20 cellular contexts compared by ENCODE assay signal in the genomic region with DNA sequence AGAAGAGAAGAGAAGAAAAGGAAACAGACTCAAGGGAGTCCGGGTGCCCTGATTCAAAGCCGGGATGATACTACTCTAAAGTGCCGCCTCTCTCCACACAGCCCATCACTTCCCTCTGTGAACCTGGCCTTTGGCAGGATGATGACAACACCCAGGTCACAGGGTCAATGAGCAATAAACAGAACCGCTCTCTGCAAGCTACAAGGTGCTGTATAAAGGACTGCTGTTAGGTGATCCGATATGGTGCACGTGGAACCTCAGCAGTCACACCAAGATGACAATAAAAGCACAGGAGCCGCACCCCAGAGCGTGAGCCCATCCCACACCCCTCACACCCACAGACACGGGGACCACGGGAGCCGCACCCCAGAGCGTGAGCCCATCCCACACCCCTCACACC. TPM values are rescaled to one million over a fixed set of nuclear protein-coding genes. Genes with fewer than 3 reads are reported as not detected.
"Had no signal": no experiment of that assay in that cellular context is flagged by ENCODE, and none has a peak within 500 bp of the region (broad histone marks: within the 10 kb centered on the region; RNA-seq: fewer than 3 reads in every experiment).

No MANE protein-coding gene starts in this region.

- H3K27ac ChIP-seq: body of pancreas, VCaP had no signal

- H3K9me3 Mint-ChIP-seq: activated CD8-positive, alpha-beta T cell treated with anti-CD3 and anti-CD28 coated beads for 36 hours; activated naive CD4-positive, alpha-beta T cell treated with anti-CD3 and anti-CD28 coated beads for 36 hours; activated T-cell treated with anti-CD3 and anti-CD28 coated beads, Interleukin-2, amount 50 U/mL, for 72 hours; endodermal cell; nephron; stimulated activated naive CD8-positive, alpha-beta T cell treated with anti-CD3 and anti-CD28 coated beads, Interleukin-15, Interleukin-2, amounts not matched to agents 100 ng/mL and 50 ng/mL, for 24 hours; T-cell had no signal

- H3K9me3 ChIP-seq: body of pancreas had no signal

- H3K27me3 Mint-ChIP-seq: activated CD8-positive, alpha-beta T cell treated with anti-CD3 and anti-CD28 coated beads for 36 hours; stimulated activated naive CD8-positive, alpha-beta T cell treated with anti-CD3 and anti-CD28 coated beads, Interleukin-15, Interleukin-2, amounts not matched to agents 100 ng/mL and 50 ng/mL, for 24 hours; T-cell had no signal

- H3K4me1 Mint-ChIP-seq: endodermal cell, nephron, T-cell had no signal

- H3K4me3 Mint-ChIP-seq: activated CD8-positive, alpha-beta T cell treated with anti-CD3 and anti-CD28 coated beads for 36 hours; activated naive CD4-positive, alpha-beta T cell treated with anti-CD3 and anti-CD28 coated beads for 36 hours; activated T-cell treated with anti-CD3 and anti-CD28 coated beads, Interleukin-2, amount 50 U/mL, for 72 hours; endodermal cell; nephron; stimulated activated naive CD8-positive, alpha-beta T cell treated with anti-CD3 and anti-CD28 coated beads, Interleukin-15, Interleukin-2, amounts not matched to agents 100 ng/mL and 50 ng/mL, for 24 hours; T-cell had no signal

- DNase-seq: activated CD4-positive, alpha-beta T cell treated with anti-CD3 and anti-CD28 coated beads for 4 hours; activated CD8-positive, alpha-beta memory T cell treated with anti-CD3 and anti-CD28 coated beads, Interleukin-2, amount 50 U/mL, for 4 hours; activated CD8-positive, alpha-beta T cell treated with anti-CD3 and anti-CD28 coated beads for 36 hours; activated naive CD4-positive, alpha-beta T cell treated with anti-CD3 and anti-CD28 coated beads for 36 hours; activated T-cell treated with anti-CD3 and anti-CD28 coated beads, Interleukin-2, amount 50 U/mL, for 72 hours; body of pancreas; dermis blood vessel endothelial cell; endodermal cell; erythroblast; hippocampal formation; left cardiac atrium; mammary epithelial cell; stimulated activated CD4-positive, alpha-beta T cell treated with anti-CD3 and anti-CD28 coated beads, Interleukin-2, amount 100 ng/mL, for 48 hours; stimulated activated CD8-positive, alpha-beta memory T cell treated with anti-CD3 and anti-CD28 coated beads, Interleukin-4, amount 100 ng/mL, for 48 hours; T1000 had no signal

- H3K27ac Mint-ChIP-seq: activated CD8-positive, alpha-beta T cell treated with anti-CD3 and anti-CD28 coated beads for 36 hours; activated naive CD4-positive, alpha-beta T cell treated with anti-CD3 and anti-CD28 coated beads for 36 hours; activated T-cell treated with anti-CD3 and anti-CD28 coated beads, Interleukin-2, amount 50 U/mL, for 72 hours; endodermal cell; nephron; stimulated activated naive CD8-positive, alpha-beta T cell treated with anti-CD3 and anti-CD28 coated beads, Interleukin-15, Interleukin-2, amounts not matched to agents 100 ng/mL and 50 ng/mL, for 24 hours; T-cell had no signal

- ATAC-seq: activated CD8-positive, alpha-beta T cell treated with anti-CD3 and anti-CD28 coated beads for 36 hours; activated T-cell treated with anti-CD3 and anti-CD28 coated beads, Interleukin-2, amount 50 U/mL, for 72 hours; body of pancreas; left cardiac atrium; T-cell had no signal

- H3K27me3 ChIP-seq: body of pancreas had no signal

- H3K4me1 ChIP-seq: body of pancreas had no signal

- H3K4me3 ChIP-seq: body of pancreas had no signal

RNA-seq across cellular contexts. Expression of a gene that starts 32.0 kb away (rescaled TPM):
- total RNA-seq: left cardiac atrium, temporal lobe had no signal
